8 cellular contexts compared by ENCODE assay signal in the genomic region with DNA sequence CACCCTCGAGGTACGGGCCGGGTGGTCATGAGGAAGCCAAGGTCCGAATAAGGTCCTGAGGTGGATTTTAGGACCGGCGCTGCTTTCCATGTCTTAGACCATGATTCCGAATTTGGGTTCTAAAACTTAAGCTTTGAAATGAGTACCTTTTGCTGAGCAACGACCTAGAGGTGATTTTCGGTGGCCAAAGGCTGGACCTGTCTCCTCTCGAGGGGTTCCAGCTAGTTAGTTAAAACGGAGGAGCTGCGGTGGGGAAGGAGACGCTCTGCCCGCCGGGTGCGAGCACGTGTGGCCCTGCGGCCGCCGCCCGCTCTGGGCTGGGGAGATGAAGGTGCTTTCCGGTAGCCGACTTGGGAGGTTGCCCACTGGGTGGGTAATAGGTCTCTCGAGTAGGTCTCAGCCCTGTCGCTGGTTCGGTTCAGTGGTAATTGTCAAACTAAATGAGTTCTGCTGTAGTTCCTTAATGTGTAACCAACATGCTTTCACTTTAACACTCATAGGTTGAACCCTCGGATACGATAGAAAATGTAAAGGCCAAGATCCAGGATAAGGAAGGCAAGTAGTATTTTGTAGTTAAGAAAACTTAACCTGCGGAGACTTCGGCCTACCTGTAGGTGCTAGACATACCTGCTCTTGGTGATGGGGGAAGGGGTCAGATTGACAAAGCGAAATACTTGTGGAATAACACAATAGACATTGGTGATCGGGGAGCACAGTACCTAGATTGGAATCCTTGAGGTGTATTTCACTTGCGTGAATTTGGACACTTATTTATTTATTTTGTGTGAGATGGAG. TPM values are rescaled to one million over a fixed set of nuclear protein-coding genes. Genes with fewer than 3 reads are reported as not detected.
DNase-seq lines count a peak whose midpoint lies in the region; ATAC-seq and TF ChIP-seq lines count a peak whose summit lies in the region.

No MANE protein-coding gene starts in this region.

- H3K9me3 ChIP-seq in OCI-LY7 (ENCODE audit: low read length) (no peaks in the 10 kb centered on the region), cardiac muscle cell (ENCODE audit: low read depth) (no peaks in the 10 kb centered on the region), psoas muscle (no peaks in the 10 kb centered on the region)

- peak overlapping the region; percentile 80 for H3K27ac ChIP-seq in OCI-LY7 (ENCODE audit: low read depth, low read length, poor library complexity, severe bottlenecking)
- peak overlapping the region; percentile 98 for H3K27ac ChIP-seq in cardiac muscle cell
- peak overlapping the region; percentile 93 for H3K27ac ChIP-seq in psoas muscle

- POLR2A ChIA-PET in OCI-LY7 (lab: Charles Lee): interaction anchor here (0.5 to 0.8 kb wide), 4 partner anchors 8 to 380 kb away, joined by 3 read pairs; no protein-coding TSS in a partner anchor

- no peaks in the 10 kb centered on the region for H3K9me2 ChIP-seq in OCI-LY7 (ENCODE audit: insufficient read depth, low read length)

- TF ChIP-seq CTCF in HFF-Myc (IDR thresholded peaks at IDR 0.05; ENCODE audit: low read depth, low read length, missing control alignments): no peak
- no peak for TF ChIP-seq CTCF in OCI-LY7 (conservative IDR thresholded peaks at IDR 0.05; ENCODE audit: low read length)
- no peak for TF ChIP-seq CTCF in cardiac muscle cell (IDR thresholded peaks at IDR 0.05; ENCODE audit: low read depth, low read length)
- no peak for TF ChIP-seq CTCF in psoas muscle (IDR thresholded peaks at IDR 0.05)

- H3K36me3 ChIP-seq in OCI-LY7 (ENCODE audit: insufficient read depth, low read length) (peaks cover 54% of the 10 kb centered on the region), cardiac muscle cell (peaks cover 27% of the 10 kb centered on the region), psoas muscle (ENCODE audit: insufficient read depth in 1 of 2, low read depth in 1 of 2) (peaks cover 12 to 47% of the 10 kb centered on the region in 2 donors)

- H2AFZ ChIP-seq in OCI-LY7 (ENCODE audit: low read length): peak overlapping the region; percentile 75; the same call in 1 of the 2 replicates

- peak overlapping the region; percentile 86 for H3K4me3 ChIP-seq in HFF-Myc (replicated peaks; ENCODE audit: low read depth, low read length)
- peak overlapping the region; percentile 94 for H3K4me3 ChIP-seq in OCI-LY7 (ENCODE audit: low read depth, low read length, poor library complexity, severe bottlenecking)
- peak overlapping the region; percentile 77 for H3K4me3 ChIP-seq in cardiac muscle cell
- peak overlapping the region; percentile 91 for H3K4me3 ChIP-seq in psoas muscle

- H3K79me2 ChIP-seq in OCI-LY7 (ENCODE audit: insufficient read depth, low read depth, low read length): peaks cover 52% of the 10 kb centered on the region

- intact Hi-C loops in OCI-LY7 (cut with micrococcal nuclease; ENCODE audit: unreplicated experiment): no loop called here
- intact Hi-C loops in psoas muscle (cut with DNase I): loop anchor here (2.0 to 5.0 kb wide), 2 partner anchors 34 to 36 kb away; partner anchors contain the start of gene MTIF2 (in 2 of the 2)

- DNase-seq in ELR (ENCODE audit: low read depth): peak; percentile 53
- DNase-seq in HFF-Myc (ENCODE audit: extremely low read depth, low read depth): no peak
- peak; percentile 60 for DNase-seq in OCI-LY7 (ENCODE audit: low spot score)
- peak; percentile 64 for DNase-seq in activated naive CD4-positive, alpha-beta T cell treated with Interleukin-2 at 50 U/mL for 16 hours
- DNase-seq in cardiac muscle cell (ENCODE audit: low read depth in 1 of 2, low spot score in 1 of 2): peak; percentile 36 to 37
- DNase-seq in psoas muscle: peak; percentile 53 to 73
- DNase-seq in midbrain (lab: John Stamatoyannopoulos, UW): no peak

- peaks cover 23% of the 10 kb centered on the region; the same call in 1 of the 2 replicates for H4K20me1 ChIP-seq in OCI-LY7 (ENCODE audit: insufficient read depth, low read length)

- peak; percentile 44 to 63 (median 46) for ATAC-seq in psoas muscle
- ATAC-seq in GM21619 (IDR thresholded peaks at IDR 0.05; ENCODE audit: unreplicated experiment): no peak

- H3K4me2 ChIP-seq in OCI-LY7 (ENCODE audit: low read length): peak overlapping the region; percentile 87

- WGBS in psoas muscle, 3 donors: 5 to 8% (median 7%) methylated on average over 33 of the region's 33 CpGs

- no peaks in the 10 kb centered on the region for H3K27me3 ChIP-seq in cardiac muscle cell
- H3K27me3 ChIP-seq in psoas muscle (ENCODE audit: insufficient read depth in 3 of 3, low read length in 2 of 3): no peaks in the 10 kb centered on the region

- TSS peak; percentile 71 for BruUV-seq in OCI-LY7 (replicated peaks; lab: Mats Ljungman, UMichigan)

- peaks cover 30% of the 10 kb centered on the region for H3K4me1 ChIP-seq in OCI-LY7 (ENCODE audit: insufficient read depth, low read length, poor library complexity, severe bottlenecking)
- H3K4me1 ChIP-seq in cardiac muscle cell (ENCODE audit: low read depth): peaks cover 14% of the 10 kb centered on the region
- H3K4me1 ChIP-seq in psoas muscle: peaks cover 15% of the 10 kb centered on the region

- CTCF ChIA-PET in OCI-LY7 (lab: Charles Lee; ENCODE audit: unreplicated experiment): interaction anchor here (0.7 to 0.9 kb wide), 2 partner anchors 199 to 286 kb away, joined by 3 read pairs; partner anchors contain the start of gene CFAP36

RNA-seq across cellular contexts. Expression of gene RPS27A, which starts 0.6 kb away (rescaled TPM):
- total RNA-seq in OCI-LY7 (2014; rRNA removed; shearing (Covaris generic)): 1,716 and 1,995 TPM in 2 replicates
- total RNA-seq in OCI-LY7 (2022) (1,406 and 1,456 TPM in 2 replicates), cardiac muscle cell (556 and 923 TPM in 2 replicates), psoas muscle (100 to 1,000 TPM; 360 to 487 (median 465) TPM)
- polyA plus RNA-seq in cardiac muscle cell (629 and 695 TPM in 2 replicates), psoas muscle (1,000 to 10,000 TPM; 1,032 to 1,630 (median 1,275) TPM)

RNA-seq across cellular contexts. Expression of gene CLHC1, which starts 1.0 kb away (rescaled TPM):
- total RNA-seq in OCI-LY7 (2014; rRNA removed; shearing (Covaris generic)): 12.4 and 28.5 TPM in 2 replicates
- total RNA-seq in OCI-LY7 (2022) (28.5 and 32.1 TPM in 2 replicates), cardiac muscle cell (14.4 and 27.0 TPM in 2 replicates), psoas muscle (1 to 10 TPM; 2.1 to 3.7 (median 2.8) TPM)
- polyA plus RNA-seq in cardiac muscle cell (8.9 and 19.7 TPM in 2 replicates), psoas muscle (1 to 10 TPM in 2 of 3 donors, under 1 TPM in 1; 0.47 to 6.8 (median 3.2) TPM)

RNA-seq across cellular contexts. Expression of gene MTIF2, which starts 36.0 kb away (rescaled TPM):
- 33.5 and 41.4 TPM in 2 replicates for total RNA-seq in OCI-LY7 (2014; rRNA removed; shearing (Covaris generic))
- 44.3 and 47.1 TPM in 2 replicates for total RNA-seq in OCI-LY7 (2022)
- total RNA-seq in cardiac muscle cell: 19.2 and 25.6 TPM in 2 replicates
- polyA plus RNA-seq in cardiac muscle cell: 15.4 and 30.2 TPM in 2 replicates
- total RNA-seq in psoas muscle: 10 to 100 TPM; 33.8 to 47.7 (median 37.2) TPM
- 10 to 100 TPM; 31.8 to 64.6 (median 53.5) TPM for polyA plus RNA-seq in psoas muscle

Comparison
In these comparisons a context has a peak if more than half of its experiments do, and no peak if none do; other contexts are left out.
1. DNase-seq: peak in ELR (single experiment), OCI-LY7 (single experiment), activated naive CD4-positive, alpha-beta T cell treated with Interleukin-2 at 50 U/mL for 16 hours (single experiment), cardiac muscle cell (2 of 2) and psoas muscle (2 of 2); none in HFF-Myc (single experiment) and midbrain (single experiment).
2. Peak in every context shown above with its lines, with median percentiles within 50 percentile points of each other: H3K4me3 ChIP-seq and H3K27ac ChIP-seq.